ENCODE assay signal across 8 cellular contexts in genomic region chr19:45645068-45645630, GRCh38. TPM values are rescaled to one million over a fixed set of nuclear protein-coding genes. Genes with fewer than 3 reads are reported as not detected.
DNase-seq lines count a peak whose midpoint lies in the region; ATAC-seq and TF ChIP-seq lines count a peak whose summit lies in the region.

No MANE protein-coding gene starts in this region.

- H4K20me1 ChIP-seq in BLaER1 treated with 17β-estradiol and CSF1 and Interleukin-3, amounts not matched to agents 10 nM and 100 nM: peaks cover 0 to 12% (median 0%) of the 10 kb centered on the region in 11 experiments; a peak in 3 of 22 replicates

- H3K36me3 Mint-ChIP-seq in central memory CD8-positive, alpha-beta T cell (ENCODE audit: insufficient read depth): peaks cover 14% of the 10 kb centered on the region
- H3K36me3 Mint-ChIP-seq in natural killer cell treated with Interleukin-12 subunit alpha and Interleukin-12 subunit beta and Interleukin-15 and Interleukin-18, amount 100 ng/mL, for 72 hours: peaks cover 10% of the 10 kb centered on the region

- peaks cover 28 to 51% (median 46%) of the 10 kb centered on the region in 10 experiments for H3K4me1 ChIP-seq in BLaER1 treated with 17β-estradiol and CSF1 and Interleukin-3, amounts not matched to agents 10 nM and 100 nM

- H3K9me3 Mint-ChIP-seq in central memory CD8-positive, alpha-beta T cell: peaks cover 6% of the 10 kb centered on the region
- peaks cover 4% of the 10 kb centered on the region for H3K9me3 Mint-ChIP-seq in natural killer cell treated with Interleukin-12 subunit alpha and Interleukin-12 subunit beta and Interleukin-15 and Interleukin-18, amount 100 ng/mL, for 72 hours

- peak overlapping the region; percentile 74 for H3K4me3 Mint-ChIP-seq in central memory CD8-positive, alpha-beta T cell
- H3K4me3 Mint-ChIP-seq in natural killer cell treated with Interleukin-12 subunit alpha and Interleukin-12 subunit beta and Interleukin-15 and Interleukin-18, amount 100 ng/mL, for 72 hours: peak overlapping the region; percentile 90

- in situ Hi-C loops in GM13977 (cut with MboI; ENCODE audit: low pct_unique_long_range_greater_than_20kb, low sequenced_read_pairs, unreplicated experiment): no loop called here

- peak; percentile 4 for DNase-seq in NB4 (ENCODE audit: low read depth)
- peak in 1 of 2 donors; percentile 30 for DNase-seq in central memory CD8-positive, alpha-beta T cell (ENCODE audit: low spot score in 2 of 2)
- DNase-seq in natural killer cell treated with Interleukin-12 subunit alpha and Interleukin-12 subunit beta and Interleukin-15 and Interleukin-18, amount 100 ng/mL, for 72 hours (ENCODE audit: low spot score): peak; percentile 65
- DNase-seq in occipital lobe (lab: John Stamatoyannopoulos, UW): no peak
- DNase-seq in NCI-H2107 (lab: John Stamatoyannopoulos, UW): no peak
- DNase-seq in GM13977 (ENCODE audit: low spot score): no peak

- TF ChIP-seq CTCF in NB4 (IDR thresholded peaks at IDR 0.05; ENCODE audit: low read depth, low read length) (no peak), GM13977 (IDR thresholded peaks at IDR 0.05; ENCODE audit: extremely low read depth, insufficient read depth, missing control alignments) (no peak)

- H3K27ac Mint-ChIP-seq in central memory CD8-positive, alpha-beta T cell (ENCODE audit: low read depth): peak overlapping the region; percentile 49
- H3K27ac Mint-ChIP-seq in natural killer cell treated with Interleukin-12 subunit alpha and Interleukin-12 subunit beta and Interleukin-15 and Interleukin-18, amount 100 ng/mL, for 72 hours: peak overlapping the region; percentile 69 to 85

- H3K4me3 ChIP-seq in BLaER1 treated with 17β-estradiol and CSF1 and Interleukin-3, amounts not matched to agents 10 nM and 100 nM: peak overlapping the region; percentile 39 to 65 (median 56)
- H3K4me3 ChIP-seq in NB4 (ENCODE audit: low read depth, low read length): no peak overlapping the region

- H3K9ac ChIP-seq in BLaER1 treated with 17β-estradiol and CSF1 and Interleukin-3, amounts not matched to agents 10 nM and 100 nM: peak overlapping the region in 5 of 11 experiments; percentile 3 to 52 (median 37); a peak in 5 of 22 replicates

- peaks cover 26 to 35% (median 32%) of the 10 kb centered on the region in 11 experiments for H3K27me3 ChIP-seq in BLaER1 treated with 17β-estradiol and CSF1 and Interleukin-3, amounts not matched to agents 10 nM and 100 nM

- TF ChIP-seq POLR2A in NB4 (IDR thresholded peaks at IDR 0.05; ENCODE audit: extremely low read depth, insufficient read length): no peak

- no peak overlapping the region for H3K27ac ChIP-seq in BLaER1 treated with 17β-estradiol and CSF1 and Interleukin-3, amounts not matched to agents 10 nM and 100 nM

- no peaks in the 10 kb centered on the region for H3K27me3 Mint-ChIP-seq in central memory CD8-positive, alpha-beta T cell
- no peaks in the 10 kb centered on the region for H3K27me3 Mint-ChIP-seq in natural killer cell treated with Interleukin-12 subunit alpha and Interleukin-12 subunit beta and Interleukin-15 and Interleukin-18, amount 100 ng/mL, for 72 hours

- H3K4me2 ChIP-seq in BLaER1 treated with 17β-estradiol and CSF1 and Interleukin-3, amounts not matched to agents 10 nM and 100 nM: peak overlapping the region; percentile 29 to 73 (median 57); a peak in 19 of 22 replicates

- peaks cover 47% of the 10 kb centered on the region for H3K4me1 Mint-ChIP-seq in central memory CD8-positive, alpha-beta T cell
- peaks cover 37 to 46% of the 10 kb centered on the region in 2 donors for H3K4me1 Mint-ChIP-seq in natural killer cell treated with Interleukin-12 subunit alpha and Interleukin-12 subunit beta and Interleukin-15 and Interleukin-18, amount 100 ng/mL, for 72 hours (ENCODE audit: low read depth in 2 of 2)

- no peak for ATAC-seq in central memory CD8-positive, alpha-beta T cell (replicated peaks; ENCODE audit: extremely low read depth, poor library complexity, severe bottlenecking)
- no peak for ATAC-seq in natural killer cell treated with Interleukin-12 subunit alpha and Interleukin-12 subunit beta and Interleukin-15 and Interleukin-18, amount 100 ng/mL, for 72 hours
- no peak for ATAC-seq in HG03469 (IDR thresholded peaks at IDR 0.05; ENCODE audit: unreplicated experiment)

- no peaks in the 10 kb centered on the region for H3K36me3 ChIP-seq in BLaER1 treated with 17β-estradiol and CSF1 and Interleukin-3, amounts not matched to agents 10 nM and 100 nM

- no peaks in the 10 kb centered on the region for H3K9me3 ChIP-seq in BLaER1 treated with 17β-estradiol and CSF1 and Interleukin-3, amounts not matched to agents 10 nM and 100 nM (replicated peaks in 1 of 11)

RNA-seq across cellular contexts. Expression of gene EML2, which starts 6.0 kb away (rescaled TPM):
- 100 to 1,000 TPM; 232 to 255 TPM for total RNA-seq in natural killer cell treated with Interleukin-12 subunit alpha and Interleukin-12 subunit beta and Interleukin-15 and Interleukin-18, amount 100 ng/mL, for 72 hours
- 15.8 TPM for total RNA-seq in occipital lobe

RNA-seq across cellular contexts. Expression of gene GIPR, which starts 22.9 kb away (rescaled TPM):
- 10 to 100 TPM; 29.0 to 74.0 TPM for total RNA-seq in natural killer cell treated with Interleukin-12 subunit alpha and Interleukin-12 subunit beta and Interleukin-15 and Interleukin-18, amount 100 ng/mL, for 72 hours
- not detected for total RNA-seq in occipital lobe

RNA-seq across cellular contexts. Expression of gene GPR4, which starts 43.1 kb away (rescaled TPM):
- total RNA-seq in natural killer cell treated with Interleukin-12 subunit alpha and Interleukin-12 subunit beta and Interleukin-15 and Interleukin-18, amount 100 ng/mL, for 72 hours: under 1 TPM in 1 of 2 donors, not detected in 1; 0.24 TPM
- total RNA-seq in occipital lobe: 0.16 TPM

RNA-seq across cellular contexts. Expression of gene SNRPD2, which starts 46.6 kb away (rescaled TPM):
- 100 to 1,000 TPM; 389 to 427 TPM for total RNA-seq in natural killer cell treated with Interleukin-12 subunit alpha and Interleukin-12 subunit beta and Interleukin-15 and Interleukin-18, amount 100 ng/mL, for 72 hours
- 108 TPM for total RNA-seq in occipital lobe

RNA-seq across cellular contexts. Expression of gene QPCTL, which starts 47.3 kb away (rescaled TPM):
- total RNA-seq in natural killer cell treated with Interleukin-12 subunit alpha and Interleukin-12 subunit beta and Interleukin-15 and Interleukin-18, amount 100 ng/mL, for 72 hours: 10 to 100 TPM in 1 of 2 donors, 1 to 10 TPM in 1; 8.4 to 22.7 TPM
- total RNA-seq in occipital lobe: 8.0 TPM

Comparison
In these comparisons a context has a peak if more than half of its experiments do, and no peak if none do; other contexts are left out.
1. DNase-seq: peak in NB4 (single experiment) and natural killer cell treated with Interleukin-12 subunit alpha and Interleukin-12 subunit beta and Interleukin-15 and Interleukin-18, amount 100 ng/mL, for 72 hours (single experiment); none in occipital lobe (single experiment), NCI-H2107 (single experiment) and GM13977 (single experiment).
2. RNA of gene EML2, which starts 6.0 kb away (total RNA-seq): 232 to 255 TPM in natural killer cell treated with Interleukin-12 subunit alpha and Interleukin-12 subunit beta and Interleukin-15 and Interleukin-18, amount 100 ng/mL, for 72 hours; 15.8 TPM in occipital lobe (single experiment); every median in the first group is over 10 times any median in the second.
3. RNA of gene GIPR, which starts 22.9 kb away (total RNA-seq): 29.0 to 74.0 TPM in natural killer cell treated with Interleukin-12 subunit alpha and Interleukin-12 subunit beta and Interleukin-15 and Interleukin-18, amount 100 ng/mL, for 72 hours; not detected in occipital lobe (single experiment); every median in the first group is over 10 times any median in the second.